In genomic region chr19:15989889-15990288, GRCh38 we compare ENCODE assay signal across 3 cellular contexts.
TF ChIP-seq lines count a peak whose summit lies in the region.

No MANE protein-coding gene starts in this region.

TF ChIP-seq in liver, 16 proteins besides CTCF, POLR2A, EP300 and RAD21:
- TF ChIP-seq REST (IDR thresholded peaks at IDR 0.05) (peak; percentile 76), GABPA (IDR thresholded peaks at IDR 0.05 in 1 of 2, conservative IDR thresholded peaks at IDR 0.05 in 1 of 2) (no peak)

TF ChIP-seq in HepG2, 621 proteins besides CTCF, POLR2A, EP300 and RAD21:
- TF ChIP-seq AKNA (CRISPR knock-in tag; IDR thresholded peaks at IDR 0.05; ENCODE audit: borderline replicate concordance) (no peak), ZNF749 (CRISPR knock-in tag; IDR thresholded peaks at IDR 0.05; ENCODE audit: borderline replicate concordance) (no peak), SKI (IDR thresholded peaks at IDR 0.05; ENCODE audit: partially characterized antibody) (no peak), ZNF10 (CRISPR knock-in tag; IDR thresholded peaks at IDR 0.05; ENCODE audit: borderline replicate concordance, low read depth) (no peak), MATR3 (CRISPR knock-in tag; IDR thresholded peaks at IDR 0.05) (no peak), ZHX1 (CRISPR knock-in tag; IDR thresholded peaks at IDR 0.05; ENCODE audit: low read depth) (no peak), REST (IDR thresholded peaks at IDR 0.05; ENCODE audit: borderline replicate concordance in 1 of 2, low read depth in 1 of 2, low read length in 2 of 2) (peak in 1 of 2 experiments; percentile 74), ATRX (CRISPR knock-in tag; IDR thresholded peaks at IDR 0.05; ENCODE audit: borderline replicate concordance) (no peak)

TF ChIP-seq in Ishikawa, 13 proteins besides CTCF, POLR2A, EP300 and RAD21:
- TF ChIP-seq REST (IDR thresholded peaks at IDR 0.05; ENCODE audit: low read depth) (peak; percentile 75), YY1 (IDR thresholded peaks at IDR 0.05; ENCODE audit: low read depth) (no peak)
TF ChIP-seq in Ishikawa: peak in this region for 1.
